In genomic region chr3:124887177-124887995, GRCh38 we compare ENCODE assay signal across 1 cellular context.
TF ChIP-seq lines count a peak whose summit lies in the region.

A gene with protein sequence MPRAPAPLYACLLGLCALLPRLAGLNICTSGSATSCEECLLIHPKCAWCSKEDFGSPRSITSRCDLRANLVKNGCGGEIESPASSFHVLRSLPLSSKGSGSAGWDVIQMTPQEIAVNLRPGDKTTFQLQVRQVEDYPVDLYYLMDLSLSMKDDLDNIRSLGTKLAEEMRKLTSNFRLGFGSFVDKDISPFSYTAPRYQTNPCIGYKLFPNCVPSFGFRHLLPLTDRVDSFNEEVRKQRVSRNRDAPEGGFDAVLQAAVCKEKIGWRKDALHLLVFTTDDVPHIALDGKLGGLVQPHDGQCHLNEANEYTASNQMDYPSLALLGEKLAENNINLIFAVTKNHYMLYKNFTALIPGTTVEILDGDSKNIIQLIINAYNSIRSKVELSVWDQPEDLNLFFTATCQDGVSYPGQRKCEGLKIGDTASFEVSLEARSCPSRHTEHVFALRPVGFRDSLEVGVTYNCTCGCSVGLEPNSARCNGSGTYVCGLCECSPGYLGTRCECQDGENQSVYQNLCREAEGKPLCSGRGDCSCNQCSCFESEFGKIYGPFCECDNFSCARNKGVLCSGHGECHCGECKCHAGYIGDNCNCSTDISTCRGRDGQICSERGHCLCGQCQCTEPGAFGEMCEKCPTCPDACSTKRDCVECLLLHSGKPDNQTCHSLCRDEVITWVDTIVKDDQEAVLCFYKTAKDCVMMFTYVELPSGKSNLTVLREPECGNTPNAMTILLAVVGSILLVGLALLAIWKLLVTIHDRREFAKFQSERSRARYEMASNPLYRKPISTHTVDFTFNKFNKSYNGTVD (minus strand): TSS chr3:124887365. CDS start chr3:124887000, 365 bp downstream.

TF ChIP-seq in HepG2, 621 proteins besides CTCF, POLR2A, EP300 and RAD21 (continued from another document and continues in another):
- TF ChIP-seq, protein P1, sequence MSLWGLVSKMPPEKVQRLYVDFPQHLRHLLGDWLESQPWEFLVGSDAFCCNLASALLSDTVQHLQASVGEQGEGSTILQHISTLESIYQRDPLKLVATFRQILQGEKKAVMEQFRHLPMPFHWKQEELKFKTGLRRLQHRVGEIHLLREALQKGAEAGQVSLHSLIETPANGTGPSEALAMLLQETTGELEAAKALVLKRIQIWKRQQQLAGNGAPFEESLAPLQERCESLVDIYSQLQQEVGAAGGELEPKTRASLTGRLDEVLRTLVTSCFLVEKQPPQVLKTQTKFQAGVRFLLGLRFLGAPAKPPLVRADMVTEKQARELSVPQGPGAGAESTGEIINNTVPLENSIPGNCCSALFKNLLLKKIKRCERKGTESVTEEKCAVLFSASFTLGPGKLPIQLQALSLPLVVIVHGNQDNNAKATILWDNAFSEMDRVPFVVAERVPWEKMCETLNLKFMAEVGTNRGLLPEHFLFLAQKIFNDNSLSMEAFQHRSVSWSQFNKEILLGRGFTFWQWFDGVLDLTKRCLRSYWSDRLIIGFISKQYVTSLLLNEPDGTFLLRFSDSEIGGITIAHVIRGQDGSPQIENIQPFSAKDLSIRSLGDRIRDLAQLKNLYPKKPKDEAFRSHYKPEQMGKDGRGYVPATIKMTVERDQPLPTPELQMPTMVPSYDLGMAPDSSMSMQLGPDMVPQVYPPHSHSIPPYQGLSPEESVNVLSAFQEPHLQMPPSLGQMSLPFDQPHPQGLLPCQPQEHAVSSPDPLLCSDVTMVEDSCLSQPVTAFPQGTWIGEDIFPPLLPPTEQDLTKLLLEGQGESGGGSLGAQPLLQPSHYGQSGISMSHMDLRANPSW (CRISPR knock-in tag; IDR thresholded peaks at IDR 0.05; ENCODE audit: borderline replicate concordance) = no peak
- peak; percentile 82 for TF ChIP-seq AGO1 (IDR thresholded peaks at IDR 0.05; ENCODE audit: low read depth, low read length, poor library complexity, severe bottlenecking)
- TF ChIP-seq DNMT3B (CRISPR knock-in tag; conservative IDR thresholded peaks at IDR 0.05) = no peak
- TF ChIP-seq HMGXB4 (CRISPR knock-in tag; IDR thresholded peaks at IDR 0.05; ENCODE audit: borderline replicate concordance in 1 of 2, low read depth in 1 of 2) = peak in 1 of 2 experiments; percentile 77; a peak in 2 of 4 replicates
- TF ChIP-seq NFYB (CRISPR knock-in tag; IDR thresholded peaks at IDR 0.05) = no peak
- TF ChIP-seq ESRRA (CRISPR knock-in tag; IDR thresholded peaks at IDR 0.05; ENCODE audit: low read depth) = no peak
- TF ChIP-seq ZBTB42 (CRISPR knock-in tag; IDR thresholded peaks at IDR 0.05) = no peak
- TF ChIP-seq FOXJ3 (CRISPR knock-in tag; IDR thresholded peaks at IDR 0.05; ENCODE audit: borderline replicate concordance) = no peak
- no peak for TF ChIP-seq CEBPZ (IDR thresholded peaks at IDR 0.05; ENCODE audit: low read length)
- TF ChIP-seq, protein P2, sequence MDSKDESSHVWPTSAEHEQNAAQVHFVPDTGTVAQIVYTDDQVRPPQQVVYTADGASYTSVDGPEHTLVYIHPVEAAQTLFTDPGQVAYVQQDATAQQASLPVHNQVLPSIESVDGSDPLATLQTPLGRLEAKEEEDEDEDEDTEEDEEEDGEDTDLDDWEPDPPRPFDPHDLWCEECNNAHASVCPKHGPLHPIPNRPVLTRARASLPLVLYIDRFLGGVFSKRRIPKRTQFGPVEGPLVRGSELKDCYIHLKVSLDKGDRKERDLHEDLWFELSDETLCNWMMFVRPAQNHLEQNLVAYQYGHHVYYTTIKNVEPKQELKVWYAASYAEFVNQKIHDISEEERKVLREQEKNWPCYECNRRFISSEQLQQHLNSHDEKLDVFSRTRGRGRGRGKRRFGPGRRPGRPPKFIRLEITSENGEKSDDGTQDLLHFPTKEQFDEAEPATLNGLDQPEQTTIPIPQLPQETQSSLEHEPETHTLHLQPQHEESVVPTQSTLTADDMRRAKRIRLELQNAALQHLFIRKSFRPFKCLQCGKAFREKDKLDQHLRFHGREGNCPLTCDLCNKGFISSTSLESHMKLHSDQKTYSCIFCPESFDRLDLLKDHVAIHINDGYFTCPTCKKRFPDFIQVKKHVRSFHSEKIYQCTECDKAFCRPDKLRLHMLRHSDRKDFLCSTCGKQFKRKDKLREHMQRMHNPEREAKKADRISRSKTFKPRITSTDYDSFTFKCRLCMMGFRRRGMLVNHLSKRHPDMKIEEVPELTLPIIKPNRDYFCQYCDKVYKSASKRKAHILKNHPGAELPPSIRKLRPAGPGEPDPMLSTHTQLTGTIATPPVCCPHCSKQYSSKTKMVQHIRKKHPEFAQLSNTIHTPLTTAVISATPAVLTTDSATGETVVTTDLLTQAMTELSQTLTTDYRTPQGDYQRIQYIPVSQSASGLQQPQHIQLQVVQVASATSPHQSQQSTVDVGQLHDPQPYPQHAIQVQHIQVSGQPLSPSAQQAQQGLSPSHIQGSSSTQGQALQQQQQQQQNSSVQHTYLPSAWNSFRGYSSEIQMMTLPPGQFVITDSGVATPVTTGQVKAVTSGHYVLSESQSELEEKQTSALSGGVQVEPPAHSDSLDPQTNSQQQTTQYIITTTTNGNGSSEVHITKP (CRISPR knock-in tag; IDR thresholded peaks at IDR 0.05; ENCODE audit: low read depth) = no peak
- TF ChIP-seq AKNA (CRISPR knock-in tag; IDR thresholded peaks at IDR 0.05; ENCODE audit: borderline replicate concordance) = no peak
- peak; percentile 77 for TF ChIP-seq SALL1 (CRISPR knock-in tag; IDR thresholded peaks at IDR 0.05)
- no peak for TF ChIP-seq POLR2AphosphoS2 (IDR thresholded peaks at IDR 0.05; ENCODE audit: low read depth, low read length)
- TF ChIP-seq NR2C2 (CRISPR knock-in tag; IDR thresholded peaks at IDR 0.05; ENCODE audit: borderline replicate concordance) = 0 out of 2 replicates have a peak, but pooled peaks have one; percentile 20
- no peak for TF ChIP-seq CENPBD1 (CRISPR knock-in tag; IDR thresholded peaks at IDR 0.05; ENCODE audit: borderline replicate concordance, low read depth)
- no peak for TF ChIP-seq SP140L (CRISPR knock-in tag; IDR thresholded peaks at IDR 0.05; ENCODE audit: borderline replicate concordance)
- TF ChIP-seq, protein P3, sequence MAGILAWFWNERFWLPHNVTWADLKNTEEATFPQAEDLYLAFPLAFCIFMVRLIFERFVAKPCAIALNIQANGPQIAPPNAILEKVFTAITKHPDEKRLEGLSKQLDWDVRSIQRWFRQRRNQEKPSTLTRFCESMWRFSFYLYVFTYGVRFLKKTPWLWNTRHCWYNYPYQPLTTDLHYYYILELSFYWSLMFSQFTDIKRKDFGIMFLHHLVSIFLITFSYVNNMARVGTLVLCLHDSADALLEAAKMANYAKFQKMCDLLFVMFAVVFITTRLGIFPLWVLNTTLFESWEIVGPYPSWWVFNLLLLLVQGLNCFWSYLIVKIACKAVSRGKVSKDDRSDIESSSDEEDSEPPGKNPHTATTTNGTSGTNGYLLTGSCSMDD (CRISPR knock-in tag; IDR thresholded peaks at IDR 0.05) = no peak
- TF ChIP-seq ZSCAN31 (CRISPR knock-in tag; IDR thresholded peaks at IDR 0.05; ENCODE audit: low read depth) = no peak; the same call in none of the 2 replicates
- no peak for TF ChIP-seq MIER3 (CRISPR knock-in tag; IDR thresholded peaks at IDR 0.05; ENCODE audit: borderline replicate concordance)
- TF ChIP-seq, protein P4, sequence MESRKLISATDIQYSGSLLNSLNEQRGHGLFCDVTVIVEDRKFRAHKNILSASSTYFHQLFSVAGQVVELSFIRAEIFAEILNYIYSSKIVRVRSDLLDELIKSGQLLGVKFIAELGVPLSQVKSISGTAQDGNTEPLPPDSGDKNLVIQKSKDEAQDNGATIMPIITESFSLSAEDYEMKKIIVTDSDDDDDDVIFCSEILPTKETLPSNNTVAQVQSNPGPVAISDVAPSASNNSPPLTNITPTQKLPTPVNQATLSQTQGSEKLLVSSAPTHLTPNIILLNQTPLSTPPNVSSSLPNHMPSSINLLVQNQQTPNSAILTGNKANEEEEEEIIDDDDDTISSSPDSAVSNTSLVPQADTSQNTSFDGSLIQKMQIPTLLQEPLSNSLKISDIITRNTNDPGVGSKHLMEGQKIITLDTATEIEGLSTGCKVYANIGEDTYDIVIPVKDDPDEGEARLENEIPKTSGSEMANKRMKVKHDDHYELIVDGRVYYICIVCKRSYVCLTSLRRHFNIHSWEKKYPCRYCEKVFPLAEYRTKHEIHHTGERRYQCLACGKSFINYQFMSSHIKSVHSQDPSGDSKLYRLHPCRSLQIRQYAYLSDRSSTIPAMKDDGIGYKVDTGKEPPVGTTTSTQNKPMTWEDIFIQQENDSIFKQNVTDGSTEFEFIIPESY (CRISPR knock-in tag; IDR thresholded peaks at IDR 0.05) = no peak; the same call in 1 of the 2 replicates
- TF ChIP-seq THAP11 (CRISPR knock-in tag; IDR thresholded peaks at IDR 0.05) = no peak
- no peak for TF ChIP-seq NCOA5 (CRISPR knock-in tag; IDR thresholded peaks at IDR 0.05)
- no peak for TF ChIP-seq ZBTB1 (CRISPR knock-in tag; IDR thresholded peaks at IDR 0.05; ENCODE audit: borderline replicate concordance)
- TF ChIP-seq ZNF234 (CRISPR knock-in tag; conservative IDR thresholded peaks at IDR 0.05) = no peak
- TF ChIP-seq FOXP1 (IDR thresholded peaks at IDR 0.05) = no peak
- TF ChIP-seq FOXP1 (CRISPR knock-in tag; IDR thresholded peaks at IDR 0.05) = no peak
- TF ChIP-seq PPARG (CRISPR knock-in tag; conservative IDR thresholded peaks at IDR 0.05) = peak; percentile 43; the same call in 1 of the 2 replicates
- no peak for TF ChIP-seq ZNF335 (CRISPR knock-in tag; IDR thresholded peaks at IDR 0.05)
- no peak for TF ChIP-seq NFATC3 (CRISPR knock-in tag; IDR thresholded peaks at IDR 0.05)
- no peak for TF ChIP-seq NCOR1 (IDR thresholded peaks at IDR 0.05; ENCODE audit: borderline replicate concordance, low read length)
- no peak for TF ChIP-seq SCMH1 (CRISPR knock-in tag; IDR thresholded peaks at IDR 0.05; ENCODE audit: borderline replicate concordance)
- no peak for TF ChIP-seq ZNF33B (CRISPR knock-in tag; IDR thresholded peaks at IDR 0.05)
- TF ChIP-seq ZNF136 (CRISPR knock-in tag; IDR thresholded peaks at IDR 0.05; ENCODE audit: low read depth) = no peak
- no peak; the same call in 1 of the 2 replicates for TF ChIP-seq TOPORS (CRISPR knock-in tag; IDR thresholded peaks at IDR 0.05)
